ENCODE assay signal across 1 cellular context in genomic region chr5:131634996-131635754, GRCh38.
TF ChIP-seq lines count a peak whose summit lies in the region.

RAPGEF6 (minus strand) TSS chr5:131635229; CDS start chr5:131635030, 199 bp downstream.

TF ChIP-seq in HEK293, 187 proteins besides CTCF, POLR2A, EP300 and RAD21 (continued from another document and continues in another):
- TF ChIP-seq ZNF768 (tag by site-specific recombination; IDR thresholded peaks at IDR 0.05) (no peak; the same call in 1 of the 2 replicates), ZSCAN23 (tag by site-specific recombination; IDR thresholded peaks at IDR 0.05) (no peak), ZNF791 (tag by site-specific recombination; IDR thresholded peaks at IDR 0.05) (no peak), ZBTB20 (tag by site-specific recombination; IDR thresholded peaks at IDR 0.05) (peak; percentile 60; the same call in 1 of the 2 replicates), ZNF362 (tag by site-specific recombination; IDR thresholded peaks at IDR 0.05) (no peak), ZNF266 (tag by site-specific recombination; IDR thresholded peaks at IDR 0.05; ENCODE audit: low read depth) (no peak), ZEB2 (tag by site-specific recombination; IDR thresholded peaks at IDR 0.05) (peak; percentile 59; the same call in 1 of the 2 replicates), ZNF248 (tag by site-specific recombination; IDR thresholded peaks at IDR 0.05) (no peak), ZNF777 (tag by site-specific recombination; IDR thresholded peaks at IDR 0.05; ENCODE audit: borderline replicate concordance) (no peak), KLF7 (tag by site-specific recombination; IDR thresholded peaks at IDR 0.05; ENCODE audit: borderline replicate concordance) (no peak), ZNF654 (tag by site-specific recombination; IDR thresholded peaks at IDR 0.05; ENCODE audit: low read depth) (no peak), EGR2 (tag by site-specific recombination; IDR thresholded peaks at IDR 0.05; ENCODE audit: low read depth) (peak; percentile 92), MZF1 (tag by site-specific recombination; IDR thresholded peaks at IDR 0.05; ENCODE audit: borderline replicate concordance) (no peak), HIC1 (tag by site-specific recombination; IDR thresholded peaks at IDR 0.05) (0 out of 2 replicates have a peak, but pooled peaks have one; percentile 3), YY1 (tag by site-specific recombination; IDR thresholded peaks at IDR 0.05) (no peak), ZNF274 (IDR thresholded peaks at IDR 0.05; ENCODE audit: low read length) (no peak), ZNF274 (tag by site-specific recombination; IDR thresholded peaks at IDR 0.05; ENCODE audit: borderline replicate concordance) (no peak), ZNF544 (tag by site-specific recombination; IDR thresholded peaks at IDR 0.05) (no peak), ZNF639 (tag by site-specific recombination; IDR thresholded peaks at IDR 0.05) (peak; percentile 56; the same call in 1 of the 2 replicates), ZNF169 (tag by site-specific recombination; IDR thresholded peaks at IDR 0.05) (no peak), ZNF223 (tag by site-specific recombination; IDR thresholded peaks at IDR 0.05) (no peak), PRDM10 (tag by site-specific recombination; IDR thresholded peaks at IDR 0.05) (peak; percentile 84), TRIM28 (IDR thresholded peaks at IDR 0.05; ENCODE audit: borderline replicate concordance, low read length) (peak; percentile 56; the same call in 1 of the 2 replicates), SP7 (tag by site-specific recombination; IDR thresholded peaks at IDR 0.05) (peak; percentile 51; the same call in 1 of the 2 replicates), KLF17 (tag by site-specific recombination; IDR thresholded peaks at IDR 0.05) (peak; percentile 65; the same call in 1 of the 2 replicates), OVOL3 (tag by site-specific recombination; IDR thresholded peaks at IDR 0.05) (no peak), PATZ1 (tag by site-specific recombination; IDR thresholded peaks at IDR 0.05) (0 out of 2 replicates have a peak, but pooled peaks have one; percentile 5), ZNF776 (tag by site-specific recombination; IDR thresholded peaks at IDR 0.05; ENCODE audit: borderline replicate concordance) (no peak), ZIC2 (tag by site-specific recombination; IDR thresholded peaks at IDR 0.05) (no peak; the same call in 1 of the 2 replicates), ZBTB48 (tag by site-specific recombination; IDR thresholded peaks at IDR 0.05) (0 out of 2 replicates have a peak, but pooled peaks have one; percentile 42), ZBTB21 (tag by site-specific recombination; IDR thresholded peaks at IDR 0.05) (peak; percentile 82; the same call in 1 of the 2 replicates), ZNF549 (tag by site-specific recombination; IDR thresholded peaks at IDR 0.05) (no peak), ZFHX2 (tag by site-specific recombination; conservative IDR thresholded peaks at IDR 0.05) (peak; percentile 96), ZNF292 (tag by site-specific recombination; IDR thresholded peaks at IDR 0.05; ENCODE audit: borderline replicate concordance, low read depth) (no peak), ZNF302 (tag by site-specific recombination; IDR thresholded peaks at IDR 0.05; ENCODE audit: low read depth) (no peak), FEZF1 (tag by site-specific recombination; IDR thresholded peaks at IDR 0.05) (no peak), ZNF366 (tag by site-specific recombination; conservative IDR thresholded peaks at IDR 0.05) (peak; percentile 54), ZNF16 (tag by site-specific recombination; IDR thresholded peaks at IDR 0.05; ENCODE audit: low read depth) (no peak), MYNN (tag by site-specific recombination; IDR thresholded peaks at IDR 0.05; ENCODE audit: borderline replicate concordance) (no peak), ZNF664 (tag by site-specific recombination; IDR thresholded peaks at IDR 0.05) (no peak), ZNF626 (tag by site-specific recombination; IDR thresholded peaks at IDR 0.05) (no peak), ZNF561 (tag by site-specific recombination; IDR thresholded peaks at IDR 0.05; ENCODE audit: borderline replicate concordance) (no peak), ZNF473 (tag by site-specific recombination; IDR thresholded peaks at IDR 0.05) (no peak), GLIS2 (tag by site-specific recombination; IDR thresholded peaks at IDR 0.05) (no peak), ATF2 (tag by site-specific recombination; IDR thresholded peaks at IDR 0.05; ENCODE audit: low read depth) (no peak), REPIN1 (tag by site-specific recombination; IDR thresholded peaks at IDR 0.05; ENCODE audit: low read depth) (no peak; the same call in 1 of the 2 replicates), ZNF707 (tag by site-specific recombination; IDR thresholded peaks at IDR 0.05) (no peak), ZNF112 (tag by site-specific recombination; IDR thresholded peaks at IDR 0.05) (no peak), ZNF658 (tag by site-specific recombination; IDR thresholded peaks at IDR 0.05) (no peak), ZNF501 (tag by site-specific recombination; IDR thresholded peaks at IDR 0.05) (peak; percentile 97), ZNF830 (tag by site-specific recombination; IDR thresholded peaks at IDR 0.05; ENCODE audit: low read depth) (no peak)
